31 cellular contexts compared by ENCODE assay signal in genomic region chr2:216539120-216539519, GRCh38. TPM values are rescaled to one million over a fixed set of nuclear protein-coding genes. Genes with fewer than 3 reads are reported as not detected.
DNase-seq lines count a peak whose midpoint lies in the region; ATAC-seq and TF ChIP-seq lines count a peak whose summit lies in the region.
"Had no signal": no experiment of that assay in that cellular context is flagged by ENCODE, and none has a peak within 500 bp of the region (broad histone marks: within the 10 kb centered on the region; RNA-seq: fewer than 3 reads in every experiment).

No MANE protein-coding gene starts in this region.

- WGBS in body of pancreas, 2 donors, result 93 to 95% methylated on average over 4 of the region's 4 CpGs

- peaks cover 29% of the 10 kb centered on the region for H3K4me1 ChIP-seq in body of pancreas
- peaks cover 8 to 31% of the 10 kb centered on the region in 2 donors for H3K4me1 ChIP-seq in muscle layer of duodenum (ENCODE audit: control insufficient read depth in 1 of 2, insufficient read depth in 2 of 2, low read length in 2 of 2)

- no peak for TF ChIP-seq CTCF in body of pancreas (IDR thresholded peaks at IDR 0.05)

- H3K36me3 ChIP-seq in body of pancreas (replicated peaks in 1 of 2; ENCODE audit: insufficient read depth in 1 of 2, low read depth in 2 of 2) (no peaks in the 10 kb centered on the region), muscle layer of duodenum (ENCODE audit: control insufficient read depth in 1 of 2, insufficient read depth in 2 of 2, low read length in 2 of 2) (no peaks in the 10 kb centered on the region)
- H3K36me3 ChIP-seq: Peyer's patch, SJSA1, upper lobe of right lung had no signal

- DNase-seq in NCI-H2029 (lab: John Stamatoyannopoulos, UW) (peak; percentile 17), NCI-H2029 treated with DMSO at 0.1 percent for 48 hours (lab: John Stamatoyannopoulos, UW) (no peak), body of pancreas (no peak), HuH-7.5 (ENCODE audit: low spot score) (no peak), ureter (ENCODE audit: low spot score) (no peak)
- DNase-seq: activated CD4-positive, alpha-beta T cell treated with anti-CD3 and anti-CD28 coated beads, Interleukin-2, amount 10 ng/mL, durations not matched to agents 24 days and 14 days; activated CD8-positive, alpha-beta memory T cell treated with anti-CD3 and anti-CD28 coated beads for 24 hours; activated T-cell treated with anti-CD3 and anti-CD28 coated beads for 4 hours; anterior cingulate cortex; Calu3; CD4-positive, CD25-positive, alpha-beta regulatory T cell; cortex of kidney; DND-41; effector memory CD8-positive, alpha-beta T cell; erythroblast; GF-D8; HCEC 1CT; islet precursor cell; midbrain; naive thymus-derived CD4-positive, alpha-beta T cell; NCI-H187; NCI-H524 treated with DMSO at 0.1 percent for 48 hours; occipital lobe; Peyer's patch; stimulated activated naive B cell treated with anti-CD40 and anti-IgM and Interleukin-4, amounts not matched to agents 10 μg/mL and 1 μg/mL and 100 μg/mL, for 72 hours; upper lobe of right lung had no signal

- H3K4me3 ChIP-seq in body of pancreas, result no peak overlapping the region
- H3K4me3 ChIP-seq in muscle layer of duodenum (ENCODE audit: low read depth in 1 of 2, low read length in 2 of 2), result no peak overlapping the region
- H3K4me3 ChIP-seq: Peyer's patch, SJSA1, skin epidermis, upper lobe of right lung had no signal

- no peak for TF ChIP-seq POLR2A in body of pancreas (IDR thresholded peaks at IDR 0.05)

- intact Hi-C loops in body of pancreas (cut with DNase I), result no loop called here

- H3K9me3 ChIP-seq in body of pancreas (no peaks in the 10 kb centered on the region), muscle layer of duodenum (ENCODE audit: control insufficient read depth in 1 of 2, low read length in 2 of 2) (no peaks in the 10 kb centered on the region)
- H3K9me3 ChIP-seq: Peyer's patch, SJSA1, upper lobe of right lung had no signal

- no peaks in the 10 kb centered on the region for H3K27me3 ChIP-seq in body of pancreas
- H3K27me3 ChIP-seq in muscle layer of duodenum (ENCODE audit: low read depth, low read length), result no peaks in the 10 kb centered on the region
- H3K27me3 ChIP-seq: Peyer's patch, SJSA1, upper lobe of right lung had no signal

- H3K27ac ChIP-seq in body of pancreas (peak overlapping the region; percentile 30 to 77 (median 44)), muscle layer of duodenum (ENCODE audit: low read length) (peak overlapping the region; percentile 47)
- H3K27ac ChIP-seq: SJSA1, upper lobe of right lung had no signal

- ATAC-seq in GM18511 (IDR thresholded peaks at IDR 0.05; ENCODE audit: unreplicated experiment) (peak; percentile 2), body of pancreas (no peak), HG02588 (IDR thresholded peaks at IDR 0.05; ENCODE audit: unreplicated experiment) (no peak)
- ATAC-seq: effector memory CD8-positive, alpha-beta T cell; naive thymus-derived CD4-positive, alpha-beta T cell; stimulated activated naive B cell treated with anti-CD40 and anti-IgM and Interleukin-4, amounts not matched to agents 10 μg/mL and 1 μg/mL and 100 μg/mL, for 72 hours had no signal

RNA-seq across cellular contexts. Expression of gene RPL37A, which starts 40.5 kb away (rescaled TPM):
- total RNA-seq in body of pancreas (1,000 to 10,000 TPM in 1 of 2 donors, 100 to 1,000 TPM in 1; 452 to 1,069 TPM), ureter (2,809 TPM)
